ENCODE assay signal across 24 cellular contexts in the genomic region with DNA sequence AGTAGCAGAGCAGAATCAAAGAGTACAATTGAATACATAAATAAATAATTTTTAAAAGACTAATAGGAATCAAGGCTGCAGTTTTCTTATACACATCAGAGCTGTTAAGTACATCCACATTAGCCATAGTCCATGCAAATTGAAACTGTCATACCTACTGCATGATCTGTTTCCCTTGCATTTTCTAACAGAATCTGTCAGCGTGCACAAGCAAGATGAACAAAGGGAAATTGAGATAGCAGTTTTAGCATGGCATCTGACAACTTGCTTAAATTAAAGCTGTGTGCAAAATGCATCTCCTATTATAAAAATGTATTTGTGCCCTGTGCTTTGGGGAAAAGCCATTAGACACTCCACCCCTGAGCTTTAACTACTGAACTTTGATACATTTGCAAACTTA.
"Had no signal": no experiment of that assay in that cellular context is flagged by ENCODE, and none has a peak within 500 bp of the region (broad histone marks: within the 10 kb centered on the region; RNA-seq: fewer than 3 reads in every experiment).

No MANE protein-coding gene starts in this region.

- ATAC-seq: effector memory CD8-positive, alpha-beta T cell; esophagus mucosa; foreskin keratinocyte; gastrocnemius medialis; gastroesophageal sphincter; heart left ventricle; heart right ventricle had no signal

- H3K27ac ChIP-seq: colonic mucosa, coronary artery, dorsolateral prefrontal cortex, epithelial cell of prostate, esophagus muscularis mucosa, esophagus squamous epithelium, foreskin keratinocyte, gastrocnemius medialis, gastroesophageal sphincter, heart left ventricle, heart right ventricle had no signal

- H3K9me3 ChIP-seq: colonic mucosa, esophagus muscularis mucosa, esophagus squamous epithelium, gastrocnemius medialis, gastroesophageal sphincter, heart left ventricle, heart right ventricle had no signal

- DNase-seq: colonic mucosa; cortex of kidney; dermis blood vessel endothelial cell; dorsolateral prefrontal cortex; effector CD4-positive, alpha-beta T cell; effector CD8-positive, alpha-beta T cell; effector memory CD4-positive, alpha-beta T cell; effector memory CD8-positive, alpha-beta T cell; endodermal cell; erythroblast; esophagus squamous epithelium; foreskin fibroblast; foreskin keratinocyte; foreskin melanocyte; gastrocnemius medialis; glutamatergic neuron; head of caudate nucleus; heart left ventricle; heart right ventricle had no signal

- H3K4me1 ChIP-seq: colonic mucosa, esophagus muscularis mucosa, esophagus squamous epithelium, foreskin keratinocyte, gastrocnemius medialis, gastroesophageal sphincter, heart left ventricle, heart right ventricle had no signal

- H3K27me3 ChIP-seq: colonic mucosa, dorsolateral prefrontal cortex, esophagus muscularis mucosa, esophagus squamous epithelium, foreskin keratinocyte, gastrocnemius medialis, gastroesophageal sphincter, heart left ventricle, heart right ventricle had no signal

- H3K36me3 ChIP-seq: colonic mucosa, esophagus muscularis mucosa, esophagus squamous epithelium, gastrocnemius medialis, gastroesophageal sphincter, heart left ventricle, heart right ventricle had no signal

- H3K4me3 ChIP-seq: colonic mucosa, coronary artery, dorsolateral prefrontal cortex, esophagus muscularis mucosa, esophagus squamous epithelium, gastrocnemius medialis, gastroesophageal sphincter, heart left ventricle, heart right ventricle had no signal
